ENCODE assay signal across 20 cellular contexts in genomic region chr6:168129292-168130167, GRCh38. TPM values are rescaled to one million over a fixed set of nuclear protein-coding genes. Genes with fewer than 3 reads are reported as not detected.
DNase-seq lines count a peak whose midpoint lies in the region; ATAC-seq, FAIRE-seq and TF ChIP-seq lines count a peak whose summit lies in the region.
"Had no signal": no experiment of that assay in that cellular context is flagged by ENCODE, and none has a peak within 500 bp of the region (broad histone marks: within the 10 kb centered on the region; RNA-seq: fewer than 3 reads in every experiment).

No MANE protein-coding gene starts in this region.

- H3K36me3 ChIP-seq in kidney (ENCODE audit: control insufficient read depth in 1 of 2, insufficient read depth in 2 of 2, low read length in 2 of 2): no peaks in the 10 kb centered on the region
- H3K36me3 ChIP-seq: BLaER1 had no signal

- no peak overlapping the region for H3K4me3 ChIP-seq in kidney (ENCODE audit: low read length in 2 of 2)
- H3K4me3 ChIP-seq: BLaER1 had no signal

- TF ChIP-seq CTCF in natural killer cell (IDR thresholded peaks at IDR 0.05) (no peak), kidney (IDR thresholded peaks at IDR 0.05; ENCODE audit: borderline replicate concordance, extremely low read depth, insufficient read depth) (no peak), osteocyte (IDR thresholded peaks at IDR 0.05) (no peak)

- H3K27me3 Mint-ChIP-seq in natural killer cell (ENCODE audit: low read depth in 2 of 2): peaks cover 14 to 16% of the 10 kb centered on the region in 2 donors
- peaks cover 0 to 9% of the 10 kb centered on the region in 2 donors for H3K27me3 Mint-ChIP-seq in natural killer cell treated with Interleukin-12 subunit alpha and Interleukin-12 subunit beta and Interleukin-15 and Interleukin-18, amount 100 ng/mL, for 72 hours
- H3K27me3 Mint-ChIP-seq in osteocyte (ENCODE audit: unreplicated experiment): peaks cover 2% of the 10 kb centered on the region

- H3K9me3 Mint-ChIP-seq in natural killer cell: no peaks in the 10 kb centered on the region
- no peaks in the 10 kb centered on the region for H3K9me3 Mint-ChIP-seq in natural killer cell treated with Interleukin-12 subunit alpha and Interleukin-12 subunit beta and Interleukin-15 and Interleukin-18, amount 100 ng/mL, for 72 hours
- no peaks in the 10 kb centered on the region for H3K9me3 Mint-ChIP-seq in osteocyte (ENCODE audit: unreplicated experiment)
- H3K9me3 Mint-ChIP-seq: CD8-positive, alpha-beta T cell had no signal

- intact Hi-C loops in natural killer cell (cut with micrococcal nuclease): no loop called here
- intact Hi-C loops in kidney (cut with DNase I): no loop called here

- H3K4me3 Mint-ChIP-seq in natural killer cell: no peak overlapping the region
- H3K4me3 Mint-ChIP-seq in natural killer cell treated with Interleukin-12 subunit alpha and Interleukin-12 subunit beta and Interleukin-15 and Interleukin-18, amount 100 ng/mL, for 72 hours: no peak overlapping the region
- no peak overlapping the region for H3K4me3 Mint-ChIP-seq in osteocyte (ENCODE audit: unreplicated experiment)
- H3K4me3 Mint-ChIP-seq: CD8-positive, alpha-beta T cell had no signal

- ATAC-seq in natural killer cell: no peak
- no peak for ATAC-seq in natural killer cell treated with Interleukin-12 subunit alpha and Interleukin-12 subunit beta and Interleukin-15 and Interleukin-18, amount 100 ng/mL, for 72 hours
- ATAC-seq: CD8-positive, alpha-beta T cell; HCT116 had no signal

- peak; percentile 4 for DNase-seq in natural killer cell
- DNase-seq in natural killer cell treated with Interleukin-12 subunit alpha and Interleukin-12 subunit beta and Interleukin-15 and Interleukin-18, amount 100 ng/mL, for 72 hours (ENCODE audit: low spot score): no peak
- DNase-seq in kidney: peak; percentile 66
- peak; percentile 75 for DNase-seq in osteocyte (ENCODE audit: extremely low spot score, unreplicated experiment)
- DNase-seq in NCI-H446 treated with DMSO at 0.1 percent for 48 hours (lab: John Stamatoyannopoulos, UW): no peak
- DNase-seq in stimulated activated naive CD4-positive, alpha-beta T cell (lab: John Stamatoyannopoulos, UW): no peak
- no peak for DNase-seq in NCI-H446 (lab: John Stamatoyannopoulos, UW)
- DNase-seq: DMS79, KBM-7, MV-4-11, NCI-H1417 treated with DMSO at 0.1 percent for 48 hours, NCI-H1930, NCI-H748 treated with DMSO at 0.1 percent for 48 hours, RPMI8226 had no signal

- H3K27ac Mint-ChIP-seq in natural killer cell (no peak overlapping the region), osteocyte (ENCODE audit: unreplicated experiment) (no peak overlapping the region)
- H3K27ac Mint-ChIP-seq in natural killer cell treated with Interleukin-12 subunit alpha and Interleukin-12 subunit beta and Interleukin-15 and Interleukin-18, amount 100 ng/mL, for 72 hours: no peak overlapping the region
- H3K27ac Mint-ChIP-seq: CD8-positive, alpha-beta T cell had no signal

- H3K36me3 Mint-ChIP-seq in natural killer cell (no peaks in the 10 kb centered on the region), osteocyte (ENCODE audit: unreplicated experiment) (no peaks in the 10 kb centered on the region)
- no peaks in the 10 kb centered on the region for H3K36me3 Mint-ChIP-seq in natural killer cell treated with Interleukin-12 subunit alpha and Interleukin-12 subunit beta and Interleukin-15 and Interleukin-18, amount 100 ng/mL, for 72 hours
- H3K36me3 Mint-ChIP-seq: CD8-positive, alpha-beta T cell had no signal

- no peak overlapping the region for H3K27ac ChIP-seq in kidney (ENCODE audit: low read depth in 2 of 2, low read length in 2 of 2)
- H3K27ac ChIP-seq: BLaER1 had no signal

- no peaks in the 10 kb centered on the region for H3K4me1 Mint-ChIP-seq in natural killer cell
- H3K4me1 Mint-ChIP-seq in natural killer cell treated with Interleukin-12 subunit alpha and Interleukin-12 subunit beta and Interleukin-15 and Interleukin-18, amount 100 ng/mL, for 72 hours (ENCODE audit: low read depth in 2 of 2): no peaks in the 10 kb centered on the region
- peaks cover 17% of the 10 kb centered on the region for H3K4me1 Mint-ChIP-seq in osteocyte (ENCODE audit: unreplicated experiment)

- no peaks in the 10 kb centered on the region for H3K9me3 ChIP-seq in kidney (ENCODE audit: control insufficient read depth in 1 of 2, low read length in 2 of 2)
- H3K9me3 ChIP-seq: BLaER1 had no signal

- peaks cover 0 to 3% of the 10 kb centered on the region in 2 donors for H3K4me1 ChIP-seq in kidney (ENCODE audit: control insufficient read depth in 1 of 2, insufficient read depth in 1 of 2, low read depth in 1 of 2, low read length in 2 of 2)

- no peak for FAIRE-seq in kidney (lab: Jason Lieb, UNC)
- FAIRE-seq: A204.1, D721Med had no signal

- H3K9ac ChIP-seq in kidney (ENCODE audit: low read length in 2 of 2): no peak overlapping the region
- H3K9ac ChIP-seq: BLaER1 had no signal

RNA-seq across cellular contexts. Expression of gene FRMD1, which starts 50.5 kb away (rescaled TPM):
- not detected for total RNA-seq in natural killer cell
- total RNA-seq in natural killer cell treated with Interleukin-12 subunit alpha and Interleukin-12 subunit beta and Interleukin-15 and Interleukin-18, amount 100 ng/mL, for 72 hours: not detected
- 1.1 TPM for total RNA-seq in kidney
- 7.5 TPM for polyA plus RNA-seq in kidney (ENCODE audit: insufficient read depth, low read depth, low replicate concordance)
- total RNA-seq in osteocyte: 0.05 and 0.34 TPM in 2 replicates
- total RNA-seq: CD8-positive, alpha-beta T cell; G401 had no signal

Comparison
In these comparisons a context has a peak if more than half of its experiments do, and no peak if none do; other contexts are left out.
1. DNase-seq: peak in natural killer cell (single experiment), kidney (single experiment) and osteocyte (single experiment); none in natural killer cell treated with Interleukin-12 subunit alpha and Interleukin-12 subunit beta and Interleukin-15 and Interleukin-18, amount 100 ng/mL, for 72 hours (single experiment), NCI-H446 treated with DMSO at 0.1 percent for 48 hours (single experiment), stimulated activated naive CD4-positive, alpha-beta T cell (0 of 6) and NCI-H446 (0 of 2).